1 cellular context compared by ENCODE assay signal in the genomic region with DNA sequence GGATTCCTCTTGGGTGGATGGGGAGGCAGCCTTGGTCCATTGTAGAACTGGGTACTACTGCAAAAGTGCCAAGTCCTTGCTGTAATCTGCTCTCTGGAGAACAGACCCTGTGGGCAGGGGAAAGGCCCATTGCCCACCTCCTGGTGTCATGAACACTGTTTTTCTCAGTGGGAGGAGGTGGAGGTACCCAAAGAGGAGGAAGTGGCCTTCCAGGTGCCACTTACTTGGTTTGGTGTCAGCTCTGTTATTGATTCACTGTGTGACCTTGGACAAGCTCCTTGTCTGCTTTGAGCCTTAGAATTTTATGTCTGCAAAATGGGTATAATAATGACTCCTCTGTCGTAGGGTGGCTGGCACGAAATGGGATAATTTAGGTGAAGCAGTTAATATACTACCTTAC.
TF ChIP-seq lines count a peak whose summit lies in the region.

No MANE protein-coding gene starts in this region.

TF ChIP-seq in GM12878, 131 proteins besides CTCF, POLR2A, EP300 and RAD21:
- no peak for TF ChIP-seq SMAD1 (IDR thresholded peaks at IDR 0.05; ENCODE audit: low read depth, partially characterized antibody)
- TF ChIP-seq BCLAF1 (IDR thresholded peaks at IDR 0.05): no peak
- no peak for TF ChIP-seq ZNF384 (IDR thresholded peaks at IDR 0.05; ENCODE audit: borderline replicate concordance, low read depth, low read length)
- TF ChIP-seq PAX5 (IDR thresholded peaks at IDR 0.05; ENCODE audit: borderline replicate concordance, low read depth, low read length): no peak
- TF ChIP-seq HDAC6 (IDR thresholded peaks at IDR 0.05; ENCODE audit: unreplicated experiment): no peak
- TF ChIP-seq E4F1 (IDR thresholded peaks at IDR 0.05; ENCODE audit: borderline replicate concordance, partially characterized antibody): no peak
- TF ChIP-seq STAT1 (conservative IDR thresholded peaks at IDR 0.05): no peak
- no peak for TF ChIP-seq NR2F1 (conservative IDR thresholded peaks at IDR 0.05)
- TF ChIP-seq BMI1 (IDR thresholded peaks at IDR 0.05; ENCODE audit: borderline replicate concordance): no peak
- TF ChIP-seq, protein P1, sequence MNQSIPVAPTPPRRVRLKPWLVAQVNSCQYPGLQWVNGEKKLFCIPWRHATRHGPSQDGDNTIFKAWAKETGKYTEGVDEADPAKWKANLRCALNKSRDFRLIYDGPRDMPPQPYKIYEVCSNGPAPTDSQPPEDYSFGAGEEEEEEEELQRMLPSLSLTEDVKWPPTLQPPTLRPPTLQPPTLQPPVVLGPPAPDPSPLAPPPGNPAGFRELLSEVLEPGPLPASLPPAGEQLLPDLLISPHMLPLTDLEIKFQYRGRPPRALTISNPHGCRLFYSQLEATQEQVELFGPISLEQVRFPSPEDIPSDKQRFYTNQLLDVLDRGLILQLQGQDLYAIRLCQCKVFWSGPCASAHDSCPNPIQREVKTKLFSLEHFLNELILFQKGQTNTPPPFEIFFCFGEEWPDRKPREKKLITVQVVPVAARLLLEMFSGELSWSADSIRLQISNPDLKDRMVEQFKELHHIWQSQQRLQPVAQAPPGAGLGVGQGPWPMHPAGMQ (IDR thresholded peaks at IDR 0.05; ENCODE audit: borderline replicate concordance): no peak
- TF ChIP-seq STAT3 (IDR thresholded peaks at IDR 0.05; ENCODE audit: low read depth, low read length): no peak
- TF ChIP-seq, protein P2, sequence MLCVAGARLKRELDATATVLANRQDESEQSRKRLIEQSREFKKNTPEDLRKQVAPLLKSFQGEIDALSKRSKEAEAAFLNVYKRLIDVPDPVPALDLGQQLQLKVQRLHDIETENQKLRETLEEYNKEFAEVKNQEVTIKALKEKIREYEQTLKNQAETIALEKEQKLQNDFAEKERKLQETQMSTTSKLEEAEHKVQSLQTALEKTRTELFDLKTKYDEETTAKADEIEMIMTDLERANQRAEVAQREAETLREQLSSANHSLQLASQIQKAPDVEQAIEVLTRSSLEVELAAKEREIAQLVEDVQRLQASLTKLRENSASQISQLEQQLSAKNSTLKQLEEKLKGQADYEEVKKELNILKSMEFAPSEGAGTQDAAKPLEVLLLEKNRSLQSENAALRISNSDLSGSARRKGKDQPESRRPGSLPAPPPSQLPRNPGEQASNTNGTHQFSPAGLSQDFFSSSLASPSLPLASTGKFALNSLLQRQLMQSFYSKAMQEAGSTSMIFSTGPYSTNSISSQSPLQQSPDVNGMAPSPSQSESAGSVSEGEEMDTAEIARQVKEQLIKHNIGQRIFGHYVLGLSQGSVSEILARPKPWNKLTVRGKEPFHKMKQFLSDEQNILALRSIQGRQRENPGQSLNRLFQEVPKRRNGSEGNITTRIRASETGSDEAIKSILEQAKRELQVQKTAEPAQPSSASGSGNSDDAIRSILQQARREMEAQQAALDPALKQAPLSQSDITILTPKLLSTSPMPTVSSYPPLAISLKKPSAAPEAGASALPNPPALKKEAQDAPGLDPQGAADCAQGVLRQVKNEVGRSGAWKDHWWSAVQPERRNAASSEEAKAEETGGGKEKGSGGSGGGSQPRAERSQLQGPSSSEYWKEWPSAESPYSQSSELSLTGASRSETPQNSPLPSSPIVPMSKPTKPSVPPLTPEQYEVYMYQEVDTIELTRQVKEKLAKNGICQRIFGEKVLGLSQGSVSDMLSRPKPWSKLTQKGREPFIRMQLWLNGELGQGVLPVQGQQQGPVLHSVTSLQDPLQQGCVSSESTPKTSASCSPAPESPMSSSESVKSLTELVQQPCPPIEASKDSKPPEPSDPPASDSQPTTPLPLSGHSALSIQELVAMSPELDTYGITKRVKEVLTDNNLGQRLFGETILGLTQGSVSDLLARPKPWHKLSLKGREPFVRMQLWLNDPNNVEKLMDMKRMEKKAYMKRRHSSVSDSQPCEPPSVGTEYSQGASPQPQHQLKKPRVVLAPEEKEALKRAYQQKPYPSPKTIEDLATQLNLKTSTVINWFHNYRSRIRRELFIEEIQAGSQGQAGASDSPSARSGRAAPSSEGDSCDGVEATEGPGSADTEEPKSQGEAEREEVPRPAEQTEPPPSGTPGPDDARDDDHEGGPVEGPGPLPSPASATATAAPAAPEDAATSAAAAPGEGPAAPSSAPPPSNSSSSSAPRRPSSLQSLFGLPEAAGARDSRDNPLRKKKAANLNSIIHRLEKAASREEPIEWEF (IDR thresholded peaks at IDR 0.05; ENCODE audit: insufficient replicate concordance, low read depth, low read length): no peak
- no peak for TF ChIP-seq ZNF24 (IDR thresholded peaks at IDR 0.05)
- no peak for TF ChIP-seq GATAD2B (conservative IDR thresholded peaks at IDR 0.05; ENCODE audit: low read depth)
- TF ChIP-seq SIX5 (IDR thresholded peaks at IDR 0.05; ENCODE audit: low read depth, low read length, severe bottlenecking): no peak
- no peak for TF ChIP-seq EZH2 (IDR thresholded peaks at IDR 0.05; ENCODE audit: borderline replicate concordance, control insufficient read depth, low read depth, low read length)
